Comparison of ENCODE assay signal across 5 cellular contexts in genomic region chr13:43123856-43124255, GRCh38.
"Had no signal": no experiment of that assay in that cellular context is flagged by ENCODE, and none has a peak within 500 bp of the region (broad histone marks: within the 10 kb centered on the region; RNA-seq: fewer than 3 reads in every experiment).

No MANE protein-coding gene starts in this region.

- ATAC-seq: GM23338, K562 had no signal

- H3K4me3 ChIP-seq: GM23338, K562 had no signal

- DNase-seq: H9, HCEC 1CT, IMR-90 had no signal

- H3K4me2 ChIP-seq: GM23338 had no signal
